Comparison of ENCODE assay signal across 16 cellular contexts in the genomic region with DNA sequence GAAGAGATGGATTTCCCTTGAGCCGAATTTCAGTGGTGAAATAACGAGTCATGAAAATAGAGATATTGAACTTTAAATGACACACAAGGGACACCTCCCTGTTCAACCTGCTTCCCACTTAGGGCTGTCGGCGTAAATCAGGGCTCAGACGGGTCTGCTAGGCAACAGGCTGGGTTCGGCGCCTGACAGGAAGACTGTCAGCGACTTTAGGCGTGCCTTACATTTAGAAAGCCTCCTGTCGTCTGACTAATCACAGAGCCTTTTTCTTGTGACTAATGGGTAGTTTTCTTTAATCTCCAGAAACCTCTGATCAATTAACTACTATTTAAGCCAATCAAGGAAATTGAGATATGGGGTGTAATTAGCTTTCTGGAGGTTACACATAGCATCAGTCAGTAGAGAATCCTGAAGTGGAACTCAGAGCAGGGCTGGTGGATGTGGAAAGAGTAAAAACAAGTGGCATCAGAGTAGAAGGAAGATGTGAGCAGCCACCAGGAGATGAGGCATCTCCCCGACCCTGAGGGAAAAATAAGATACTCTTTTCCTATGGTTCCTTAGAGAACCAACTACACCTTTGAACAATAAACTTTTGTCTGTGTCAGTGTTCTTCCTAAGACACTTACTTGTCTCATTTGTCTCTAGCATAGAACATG.
"Had no signal": no experiment of that assay in that cellular context is flagged by ENCODE, and none has a peak within 500 bp of the region (broad histone marks: within the 10 kb centered on the region; RNA-seq: fewer than 3 reads in every experiment).

No MANE protein-coding gene starts in this region.

- FAIRE-seq: endometrium had no signal

- H3K9me3 Mint-ChIP-seq: activated naive CD4-positive, alpha-beta T cell treated with anti-CD3 and anti-CD28 coated beads, Interleukin-2, amount 50 U/mL, for 24 hours; immature natural killer cell had no signal

- H3K27me3 ChIP-seq: adrenal gland had no signal

- H3K4me1 Mint-ChIP-seq: activated naive CD4-positive, alpha-beta T cell treated with anti-CD3 and anti-CD28 coated beads, Interleukin-2, amount 50 U/mL, for 24 hours; immature natural killer cell; naive thymus-derived CD8-positive, alpha-beta T cell had no signal

- H3K9me3 ChIP-seq: adrenal gland, neutrophil, tibial artery had no signal

- H3K27ac ChIP-seq: adrenal gland, dorsolateral prefrontal cortex, neutrophil, tibial artery had no signal

- H3K27ac Mint-ChIP-seq: activated naive CD4-positive, alpha-beta T cell treated with anti-CD3 and anti-CD28 coated beads, Interleukin-2, amount 50 U/mL, for 24 hours; immature natural killer cell; naive thymus-derived CD8-positive, alpha-beta T cell had no signal

- H3K4me3 ChIP-seq: adrenal gland, dorsolateral prefrontal cortex, tibial artery had no signal

- H3K4me3 Mint-ChIP-seq: activated naive CD4-positive, alpha-beta T cell treated with anti-CD3 and anti-CD28 coated beads, Interleukin-2, amount 50 U/mL, for 24 hours; immature natural killer cell; naive thymus-derived CD8-positive, alpha-beta T cell had no signal

- DNase-seq: activated CD4-positive, alpha-beta T cell treated with anti-CD3 and anti-CD28 coated beads, Interleukin-2, amount 50 U/mL, for 48 hours; activated CD4-positive, CD25-positive, alpha-beta regulatory T cell treated with anti-CD3 and anti-CD28 coated beads, Interleukin-2, amount 50 U/mL, for 72 hours; dorsolateral prefrontal cortex; foreskin melanocyte; immature natural killer cell; naive thymus-derived CD8-positive, alpha-beta T cell; posterior cingulate gyrus; retina; stimulated activated CD4-positive, alpha-beta T cell treated with anti-CD3 and anti-CD28 coated beads, Interleukin-4, amount 100 ng/mL, for 24 hours; stimulated activated naive CD4-positive, alpha-beta T cell; tibial artery had no signal

- ATAC-seq: left lobe of liver; naive thymus-derived CD8-positive, alpha-beta T cell had no signal

- H3K36me3 Mint-ChIP-seq: activated naive CD4-positive, alpha-beta T cell treated with anti-CD3 and anti-CD28 coated beads, Interleukin-2, amount 50 U/mL, for 24 hours; immature natural killer cell; naive thymus-derived CD8-positive, alpha-beta T cell had no signal

- H3K4me1 ChIP-seq: adrenal gland, tibial artery had no signal

- H3K36me3 ChIP-seq: adrenal gland, neutrophil, tibial artery had no signal
